In genomic region chr3:14097616-14098391, GRCh38 we compare ENCODE assay signal across 7 cellular contexts.
"Had no signal": no experiment of that assay in that cellular context is flagged by ENCODE, and none has a peak within 500 bp of the region (broad histone marks: within the 10 kb centered on the region; RNA-seq: fewer than 3 reads in every experiment).

No MANE protein-coding gene starts in this region.

- ATAC-seq: HepG2, K562 had no signal

- H3K4me3 ChIP-seq: K562 had no signal

- DNase-seq: IMR-90, KBM-7, KG1 had no signal

- H3K27ac ChIP-seq: HL-60, KMS-11 had no signal
